11 cellular contexts compared by ENCODE assay signal in the genomic region with DNA sequence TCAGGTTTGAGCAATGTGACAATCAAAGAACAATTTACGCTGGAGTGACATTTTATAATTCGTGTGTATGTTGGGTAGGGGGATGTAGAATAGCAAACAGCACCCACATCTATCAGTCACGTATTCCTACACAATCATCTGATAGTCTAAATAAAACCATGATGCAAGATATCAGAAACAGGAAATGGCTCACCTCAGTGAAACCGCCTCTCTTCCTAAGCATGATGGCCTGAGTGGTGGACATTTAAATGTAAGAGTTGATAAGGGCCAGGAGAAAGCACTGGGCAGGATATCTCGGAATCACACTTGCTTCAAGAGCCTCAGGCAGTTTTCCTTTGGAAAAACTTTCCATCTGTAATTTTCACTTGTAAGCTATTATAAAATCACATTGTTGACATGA.
"Had no signal": no experiment of that assay in that cellular context is flagged by ENCODE, and none has a peak within 500 bp of the region (broad histone marks: within the 10 kb centered on the region; RNA-seq: fewer than 3 reads in every experiment).

No MANE protein-coding gene starts in this region.

- ATAC-seq: activated T-helper 17 cell treated with anti-CD3 and anti-CD28 coated beads, Interleukin-2, amount 50 U/mL, for 72 hours; esophagus mucosa; left lobe of liver; naive thymus-derived CD8-positive, alpha-beta T cell; pancreas had no signal

- DNase-seq: activated CD4-positive, alpha-beta T cell treated with anti-CD3 and anti-CD28 coated beads, Interleukin-2, amount 50 U/mL, for 48 hours; activated naive CD4-positive, alpha-beta T cell treated with Interleukin-2 at 50 U/mL for 16 hours; aorta; naive thymus-derived CD8-positive, alpha-beta T cell; pancreas; stimulated activated CD4-positive, alpha-beta T cell treated with anti-CD3 and anti-CD28 coated beads, Interleukin-12 subunit alpha, Interleukin-12 subunit beta, amount 100 ng/mL, for 4 hours; stimulated activated CD4-positive, alpha-beta T cell treated with anti-CD3 and anti-CD28 coated beads, Interleukin-2, amount 100 ng/mL, for 24 hours; WERI-Rb-1 had no signal
